ENCODE assay signal across 12 cellular contexts in the genomic region with DNA sequence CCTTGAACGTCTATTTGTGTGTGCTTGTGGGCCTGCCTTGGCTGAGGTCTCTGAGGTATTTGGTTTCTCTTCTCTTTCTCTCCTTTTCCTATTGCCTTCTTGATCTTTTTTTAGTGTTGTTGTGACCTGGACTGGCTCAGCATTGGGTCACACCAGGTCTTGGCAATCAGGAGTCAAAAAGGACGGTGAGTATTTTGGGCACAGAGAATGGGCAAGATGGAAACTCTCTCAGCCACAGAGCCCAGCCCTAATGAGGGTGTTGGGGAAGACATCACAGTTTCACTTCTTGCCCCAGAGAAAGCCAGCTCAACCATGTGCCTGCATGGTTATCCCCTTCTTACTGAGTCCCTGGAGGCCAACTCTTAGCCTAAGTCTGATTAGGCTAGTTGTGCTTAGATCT. TPM values are rescaled to one million over a fixed set of nuclear protein-coding genes. Genes with fewer than 3 reads are reported as not detected.
A peak's percentile ranks its signal among the peaks of the same experiment; 100 is the strongest.
DNase-seq lines count a peak whose midpoint lies in the region; ATAC-seq and TF ChIP-seq lines count a peak whose summit lies in the region.
"Had no signal": no experiment of that assay in that cellular context is flagged by ENCODE, and none has a peak within 500 bp of the region (broad histone marks: within the 10 kb centered on the region; RNA-seq: fewer than 3 reads in every experiment).

No MANE protein-coding gene starts in this region.

- H3K9me3 ChIP-seq in gastrocnemius medialis = no peaks in the 10 kb centered on the region
- H3K9me3 ChIP-seq: Peyer's patch, tibial nerve had no signal

- in situ Hi-C loops in gastrocnemius medialis (cut with MboI; ENCODE audit: low sequenced_read_pairs in 4 of 4) = no loop called here

- no peaks in the 10 kb centered on the region for H3K36me3 ChIP-seq in gastrocnemius medialis
- H3K36me3 ChIP-seq: Peyer's patch, tibial nerve had no signal

- H3K4me3 ChIP-seq in gastrocnemius medialis = no peak overlapping the region
- H3K4me3 ChIP-seq: K562, Peyer's patch, tibial nerve had no signal

- no peak for TF ChIP-seq CTCF in endothelial cell (IDR thresholded peaks at IDR 0.05; ENCODE audit: unreplicated experiment)
- no peak for TF ChIP-seq CTCF in gastrocnemius medialis (IDR thresholded peaks at IDR 0.05 in 4 of 5, conservative IDR thresholded peaks at IDR 0.05 in 1 of 5)

- no peak for TF ChIP-seq POLR2A in gastrocnemius medialis (IDR thresholded peaks at IDR 0.05)

- peak overlapping the region in 1 of 4 donors; percentile 50 for H3K27ac ChIP-seq in gastrocnemius medialis
- H3K27ac ChIP-seq: Peyer's patch, tibial nerve had no signal

- peaks cover 26 to 42% of the 10 kb centered on the region in 2 donors for H3K4me1 ChIP-seq in gastrocnemius medialis
- H3K4me1 ChIP-seq: Peyer's patch had no signal

- no peaks in the 10 kb centered on the region for H3K27me3 ChIP-seq in gastrocnemius medialis
- H3K27me3 ChIP-seq: Peyer's patch, tibial nerve had no signal

- no peaks in the 10 kb centered on the region for H3K36me3 Mint-ChIP-seq in activated naive CD8-positive, alpha-beta T cell treated with anti-CD3 and anti-CD28 coated beads, Interleukin-2, amount 50 U/mL, for 24 hours (ENCODE audit: low read depth)
- H3K36me3 Mint-ChIP-seq in activated naive CD8-positive, alpha-beta T cell treated with anti-CD3 and anti-CD28 coated beads for 36 hours = no peaks in the 10 kb centered on the region
- H3K36me3 Mint-ChIP-seq in stimulated activated effector memory CD8-positive, alpha-beta T cell treated with anti-CD3 and anti-CD28 coated beads, Interleukin-12 subunit alpha, Interleukin-12 subunit beta, amount 100 ng/mL, for 72 hours = peaks cover 4% of the 10 kb centered on the region
- H3K36me3 Mint-ChIP-seq in endothelial cell (ENCODE audit: low read depth, unreplicated experiment) = no peaks in the 10 kb centered on the region

- peaks cover 3% of the 10 kb centered on the region for H3K4me1 Mint-ChIP-seq in activated naive CD8-positive, alpha-beta T cell treated with anti-CD3 and anti-CD28 coated beads, Interleukin-2, amount 50 U/mL, for 24 hours
- peaks cover 5% of the 10 kb centered on the region for H3K4me1 Mint-ChIP-seq in activated naive CD8-positive, alpha-beta T cell treated with anti-CD3 and anti-CD28 coated beads for 36 hours
- no peaks in the 10 kb centered on the region for H3K4me1 Mint-ChIP-seq in stimulated activated effector memory CD8-positive, alpha-beta T cell treated with anti-CD3 and anti-CD28 coated beads, Interleukin-12 subunit alpha, Interleukin-12 subunit beta, amount 100 ng/mL, for 72 hours
- peaks cover 20% of the 10 kb centered on the region for H3K4me1 Mint-ChIP-seq in endothelial cell (ENCODE audit: unreplicated experiment)

- ATAC-seq in activated naive CD8-positive, alpha-beta T cell treated with anti-CD3 and anti-CD28 coated beads, Interleukin-2, amount 50 U/mL, for 24 hours = peak; percentile 44
- peak; percentile 89 for ATAC-seq in GM21825 (IDR thresholded peaks at IDR 0.05; ENCODE audit: unreplicated experiment)
- ATAC-seq in HG03460 (IDR thresholded peaks at IDR 0.05; ENCODE audit: unreplicated experiment) = peak; percentile 87
- peak; percentile 45 for ATAC-seq in stimulated activated effector memory CD8-positive, alpha-beta T cell treated with anti-CD3 and anti-CD28 coated beads, Interleukin-12 subunit alpha, Interleukin-12 subunit beta, amount 100 ng/mL, for 72 hours
- no peak for ATAC-seq in gastrocnemius medialis
- ATAC-seq: K562 had no signal

- no peaks in the 10 kb centered on the region for H3K27me3 Mint-ChIP-seq in activated naive CD8-positive, alpha-beta T cell treated with anti-CD3 and anti-CD28 coated beads, Interleukin-2, amount 50 U/mL, for 24 hours
- H3K27me3 Mint-ChIP-seq in activated naive CD8-positive, alpha-beta T cell treated with anti-CD3 and anti-CD28 coated beads for 36 hours = no peaks in the 10 kb centered on the region
- H3K27me3 Mint-ChIP-seq in endothelial cell (ENCODE audit: unreplicated experiment) = no peaks in the 10 kb centered on the region

- H3K27ac Mint-ChIP-seq in activated naive CD8-positive, alpha-beta T cell treated with anti-CD3 and anti-CD28 coated beads, Interleukin-2, amount 50 U/mL, for 24 hours = peak overlapping the region; percentile 16
- no peak overlapping the region for H3K27ac Mint-ChIP-seq in activated naive CD8-positive, alpha-beta T cell treated with anti-CD3 and anti-CD28 coated beads for 36 hours
- no peak overlapping the region for H3K27ac Mint-ChIP-seq in stimulated activated effector memory CD8-positive, alpha-beta T cell treated with anti-CD3 and anti-CD28 coated beads, Interleukin-12 subunit alpha, Interleukin-12 subunit beta, amount 100 ng/mL, for 72 hours
- H3K27ac Mint-ChIP-seq in endothelial cell (ENCODE audit: unreplicated experiment) = no peak overlapping the region

- intact Hi-C loops in gastrocnemius medialis (cut with DNase I; ENCODE audit: low total_unique reads) = loop anchor here (5.0 kb wide), 1 partner anchor 61 kb away; no protein-coding TSS in a partner anchor

- DNase-seq in activated naive CD8-positive, alpha-beta T cell treated with anti-CD3 and anti-CD28 coated beads, Interleukin-2, amount 50 U/mL, for 24 hours = no peak
- no peak for DNase-seq in activated naive CD8-positive, alpha-beta T cell treated with anti-CD3 and anti-CD28 coated beads for 36 hours
- DNase-seq in stimulated activated effector memory CD8-positive, alpha-beta T cell treated with anti-CD3 and anti-CD28 coated beads, Interleukin-12 subunit alpha, Interleukin-12 subunit beta, amount 100 ng/mL, for 72 hours (ENCODE audit: low spot score in 2 of 2) = no peak
- no peak for DNase-seq in NK-92 treated with Interleukin-12 subunit alpha and Interleukin-12 subunit beta, amount 100 ng/mL, for 24 hours (lab: John Stamatoyannopoulos, UW)
- DNase-seq in endothelial cell (ENCODE audit: low spot score) (no peak), gastrocnemius medialis (no peak)
- DNase-seq: ACHN, Peyer's patch had no signal

- no peaks in the 10 kb centered on the region for H3K9me3 Mint-ChIP-seq in activated naive CD8-positive, alpha-beta T cell treated with anti-CD3 and anti-CD28 coated beads, Interleukin-2, amount 50 U/mL, for 24 hours
- no peaks in the 10 kb centered on the region for H3K9me3 Mint-ChIP-seq in activated naive CD8-positive, alpha-beta T cell treated with anti-CD3 and anti-CD28 coated beads for 36 hours
- H3K9me3 Mint-ChIP-seq in stimulated activated effector memory CD8-positive, alpha-beta T cell treated with anti-CD3 and anti-CD28 coated beads, Interleukin-12 subunit alpha, Interleukin-12 subunit beta, amount 100 ng/mL, for 72 hours = no peaks in the 10 kb centered on the region
- no peaks in the 10 kb centered on the region for H3K9me3 Mint-ChIP-seq in endothelial cell (ENCODE audit: unreplicated experiment)

- H3K4me3 Mint-ChIP-seq in activated naive CD8-positive, alpha-beta T cell treated with anti-CD3 and anti-CD28 coated beads, Interleukin-2, amount 50 U/mL, for 24 hours = no peak overlapping the region
- no peak overlapping the region for H3K4me3 Mint-ChIP-seq in activated naive CD8-positive, alpha-beta T cell treated with anti-CD3 and anti-CD28 coated beads for 36 hours
- H3K4me3 Mint-ChIP-seq in stimulated activated effector memory CD8-positive, alpha-beta T cell treated with anti-CD3 and anti-CD28 coated beads, Interleukin-12 subunit alpha, Interleukin-12 subunit beta, amount 100 ng/mL, for 72 hours = no peak overlapping the region
- H3K4me3 Mint-ChIP-seq in endothelial cell (ENCODE audit: unreplicated experiment) = no peak overlapping the region

RNA-seq across cellular contexts. Expression of a gene that starts 13.7 kb away (rescaled TPM):
- 10 to 100 TPM; 38.4 to 39.4 TPM for total RNA-seq in activated naive CD8-positive, alpha-beta T cell treated with anti-CD3 and anti-CD28 coated beads for 36 hours
- 29.7 TPM for total RNA-seq in endothelial cell (ENCODE audit: unreplicated experiment)
- total RNA-seq in gastrocnemius medialis = 1 to 10 TPM; 5.3 to 6.4 (median 5.5) TPM

Comparison
In these comparisons a context has a peak if more than half of its experiments do, and no peak if none do; other contexts are left out.
1. ATAC-seq: peak in activated naive CD8-positive, alpha-beta T cell treated with anti-CD3 and anti-CD28 coated beads, Interleukin-2, amount 50 U/mL, for 24 hours (single experiment), GM21825 (single experiment), HG03460 (single experiment) and stimulated activated effector memory CD8-positive, alpha-beta T cell treated with anti-CD3 and anti-CD28 coated beads, Interleukin-12 subunit alpha, Interleukin-12 subunit beta, amount 100 ng/mL, for 72 hours (single experiment); none in gastrocnemius medialis (0 of 2).